In genomic region chr2:33706410-33706809, GRCh38 we compare ENCODE assay signal across 26 cellular contexts.
"Had no signal": no experiment of that assay in that cellular context is flagged by ENCODE, and none has a peak within 500 bp of the region (broad histone marks: within the 10 kb centered on the region; RNA-seq: fewer than 3 reads in every experiment).

No MANE protein-coding gene starts in this region.

- H3K27ac ChIP-seq: adrenal gland, ascending aorta, brain microvascular endothelial cell, hepatocyte, left lung, sigmoid colon, testis had no signal

- H3K36me3 ChIP-seq: adrenal gland, ascending aorta, brain microvascular endothelial cell, left lung, sigmoid colon had no signal

- H3K4me3 ChIP-seq: adrenal gland, ascending aorta, hepatocyte, left lung, sigmoid colon, smooth muscle cell, testis had no signal

- H3K27me3 ChIP-seq: adrenal gland, ascending aorta, brain microvascular endothelial cell, hepatocyte, left lung, sigmoid colon, testis had no signal

- ATAC-seq: activated T-helper 17 cell treated with anti-CD3 and anti-CD28 coated beads, Interleukin-2, amount 50 U/mL, for 72 hours; esophagus mucosa; left lung; naive thymus-derived CD8-positive, alpha-beta T cell; stimulated activated naive B cell treated with anti-CD40 and anti-IgM and Interleukin-4, amounts not matched to agents 10 μg/mL and 1 μg/mL and 100 μg/mL, for 72 hours; WTC11 had no signal

- DNase-seq: activated CD8-positive, alpha-beta memory T cell treated with anti-CD3 and anti-CD28 coated beads for 24 hours; activated CD8-positive, alpha-beta memory T cell treated with anti-CD3 and anti-CD28 coated beads, Interleukin-2, amount 50 U/mL, for 4 hours; activated naive CD4-positive, alpha-beta T cell; activated T-cell treated with anti-CD3 and anti-CD28 coated beads, Interleukin-2, amount 50 U/mL, for 24 hours; adrenal gland; brain microvascular endothelial cell; caudate nucleus; effector memory CD4-positive, alpha-beta T cell; glutamatergic neuron; immature natural killer cell; kidney glomerular epithelial cell; left lung; naive thymus-derived CD8-positive, alpha-beta T cell; retina; sigmoid colon; stimulated activated CD4-positive, alpha-beta T cell treated with anti-CD3 and anti-CD28 coated beads, Interleukin-15, amount 100 ng/mL, for 24 hours; stimulated activated naive B cell treated with anti-CD40 and anti-IgM and Interleukin-4, amounts not matched to agents 10 μg/mL and 1 μg/mL and 100 μg/mL, for 72 hours; T-helper 9 cell; testis; trophoblast cell had no signal

- H3K4me1 ChIP-seq: adrenal gland, ascending aorta, left lung, testis had no signal

- H3K9me3 ChIP-seq: adrenal gland, ascending aorta, left lung, sigmoid colon, testis had no signal
